Comparison of ENCODE assay signal across 25 cellular contexts in genomic region chr17:53191878-53192277, GRCh38.
DNase-seq lines count a peak whose midpoint lies in the region; ATAC-seq and TF ChIP-seq lines count a peak whose summit lies in the region.
"Had no signal": no experiment of that assay in that cellular context is flagged by ENCODE, and none has a peak within 500 bp of the region (broad histone marks: within the 10 kb centered on the region; RNA-seq: fewer than 3 reads in every experiment).

No MANE protein-coding gene starts in this region.

- ATAC-seq in SK-N-SH treated with all-trans-retinoic acid at 6 μM for 48 hours: no peak
- ATAC-seq: heart right ventricle; lower lobe of right lung; stimulated activated naive CD8-positive, alpha-beta T cell treated with anti-CD3 and anti-CD28 coated beads, Interleukin-15, amount 100 ng/mL, for 72 hours; T-helper 17 cell; WTC11 had no signal

- no peaks in the 10 kb centered on the region for H3K27me3 Mint-ChIP-seq in nephron (ENCODE audit: low read depth)
- no peaks in the 10 kb centered on the region for H3K27me3 Mint-ChIP-seq in activated naive CD4-positive, alpha-beta T cell treated with anti-CD3 and anti-CD28 coated beads, Interleukin-2, amount 10 ng/mL, durations not matched to agents 7 days and 5 days
- H3K27me3 Mint-ChIP-seq: CD4-positive, alpha-beta T cell; IgD-negative memory B cell; stimulated activated naive CD8-positive, alpha-beta T cell treated with anti-CD3 and anti-CD28 coated beads, Interleukin-15, amount 100 ng/mL, for 72 hours; T-helper 17 cell had no signal

- TF ChIP-seq EP300 in SK-N-SH (IDR thresholded peaks at IDR 0.05; ENCODE audit: borderline replicate concordance in 1 of 2, low read depth in 1 of 2, low read length in 1 of 2) (no peak), transverse colon (IDR thresholded peaks at IDR 0.05; ENCODE audit: low read depth) (no peak)

- TF ChIP-seq RAD21 in SK-N-SH (IDR thresholded peaks at IDR 0.05; ENCODE audit: low read length): peak; percentile 15; the same call in 1 of the 2 replicates

- DNase-seq in SK-N-SH: no peak
- DNase-seq in SK-MEL-5 (ENCODE audit: low read depth, low spot score): peak; percentile 6
- DNase-seq in activated naive CD4-positive, alpha-beta T cell treated with anti-CD3 and anti-CD28 coated beads, Interleukin-2, amount 10 ng/mL, durations not matched to agents 7 days and 5 days: no peak
- DNase-seq in coronary artery (ENCODE audit: low spot score): no peak
- no peak for DNase-seq in transverse colon
- DNase-seq: activated CD4-positive, alpha-beta T cell treated with anti-CD3 and anti-CD28 coated beads, Interleukin-2, amount 50 U/mL, for 48 hours; activated gamma-delta T cell; CD4-positive, alpha-beta T cell; DMS79; heart right ventricle; lower lobe of right lung; NCI-H1092 treated with DMSO at 0.1 percent for 48 hours; NCI-H2081; NCI-H446; SHP77; stimulated activated CD4-positive, alpha-beta T cell treated with anti-CD3 and anti-CD28 coated beads, Interleukin-4, amount 100 ng/mL, for 24 hours; stimulated activated naive CD8-positive, alpha-beta T cell treated with anti-CD3 and anti-CD28 coated beads, Interleukin-15, amount 100 ng/mL, for 72 hours; T-helper 17 cell; trophoblast cell had no signal

- H3K36me3 Mint-ChIP-seq in nephron (ENCODE audit: low read depth): no peaks in the 10 kb centered on the region
- no peaks in the 10 kb centered on the region for H3K36me3 Mint-ChIP-seq in activated naive CD4-positive, alpha-beta T cell treated with anti-CD3 and anti-CD28 coated beads, Interleukin-2, amount 10 ng/mL, durations not matched to agents 7 days and 5 days
- H3K36me3 Mint-ChIP-seq: IgD-negative memory B cell had no signal

- H3K27ac ChIP-seq in SK-N-SH (ENCODE audit: low read depth in 2 of 2, low read length in 1 of 2) (no peak overlapping the region), coronary artery (no peak overlapping the region), transverse colon (no peak overlapping the region)
- H3K27ac ChIP-seq: heart right ventricle, lower lobe of right lung, neutrophil had no signal

- H3F3A ChIP-seq in SK-N-SH (replicated peaks; ENCODE audit: insufficient read depth) (no peaks in the 10 kb centered on the region), Loucy (ENCODE audit: low read depth) (no peaks in the 10 kb centered on the region)

- H3K27me3 ChIP-seq in SK-N-SH (ENCODE audit: insufficient read depth) (no peaks in the 10 kb centered on the region), Loucy (ENCODE audit: insufficient read depth, low read length, poor library complexity, severe bottlenecking) (no peaks in the 10 kb centered on the region), transverse colon (no peaks in the 10 kb centered on the region)
- H3K27me3 ChIP-seq: heart right ventricle, neutrophil had no signal

- no peaks in the 10 kb centered on the region for H3K36me3 ChIP-seq in SK-N-SH (replicated peaks in 1 of 2; ENCODE audit: control insufficient read depth in 1 of 2, insufficient read depth in 2 of 2, low read length in 1 of 2)
- H3K36me3 ChIP-seq in Loucy (ENCODE audit: insufficient read depth, low read length): no peaks in the 10 kb centered on the region
- H3K36me3 ChIP-seq in transverse colon: no peaks in the 10 kb centered on the region
- H3K36me3 ChIP-seq: heart right ventricle, lower lobe of right lung, neutrophil had no signal

- H3K4me2 ChIP-seq in SK-N-SH: no peak overlapping the region
- H3K4me2 ChIP-seq in Loucy (ENCODE audit: low read depth, low read length, poor library complexity, severe bottlenecking): no peak overlapping the region

- H3K4me1 ChIP-seq in SK-N-SH (ENCODE audit: control insufficient read depth in 1 of 2, insufficient read depth in 2 of 2, low read depth in 1 of 2, low read length in 1 of 2) (no peaks in the 10 kb centered on the region), Loucy (ENCODE audit: insufficient read depth, low read length, poor library complexity, severe bottlenecking) (no peaks in the 10 kb centered on the region), transverse colon (no peaks in the 10 kb centered on the region)
- H3K4me1 ChIP-seq: heart right ventricle, lower lobe of right lung had no signal

- CTCF ChIA-PET in SK-N-SH (lab: Yijun Ruan, JAX): interaction anchor here (0.6 kb wide), 1 partner anchor 1758 kb away, joined by 4 read pairs; no protein-coding TSS in a partner anchor
- CTCF ChIA-PET in activated naive CD4-positive, alpha-beta T cell treated with anti-CD3 and anti-CD28 coated beads, Interleukin-2, amount 10 ng/mL, durations not matched to agents 7 days and 5 days (lab: Charles Lee): no interaction called here

- POLR2A ChIA-PET in SK-N-SH (lab: Yijun Ruan, JAX): no interaction called here

- H3K9ac ChIP-seq in SK-N-SH: no peak overlapping the region
- no peak overlapping the region for H3K9ac ChIP-seq in Loucy (ENCODE audit: low read depth, low read length, poor library complexity, severe bottlenecking)

- 0 out of 2 replicates have a peak, but pooled peaks have one; percentile 7 for TF ChIP-seq CTCF in SK-N-SH (IDR thresholded peaks at IDR 0.05)
- peak; percentile 30 for TF ChIP-seq CTCF in Loucy (conservative IDR thresholded peaks at IDR 0.05; ENCODE audit: low read length)
- peak in 2 of 3 experiments; percentile 12 to 16 for TF ChIP-seq CTCF in nephron (IDR thresholded peaks at IDR 0.05; ENCODE audit: unreplicated experiment in 3 of 3)
- no peak for TF ChIP-seq CTCF in coronary artery (IDR thresholded peaks at IDR 0.05)
- no peak for TF ChIP-seq CTCF in transverse colon (IDR thresholded peaks at IDR 0.05)

- H3K79me2 ChIP-seq in SK-N-SH (ENCODE audit: insufficient read depth): no peaks in the 10 kb centered on the region
- no peaks in the 10 kb centered on the region for H3K79me2 ChIP-seq in Loucy (ENCODE audit: insufficient read depth, low read length)

- no peak for TF ChIP-seq POLR2A in transverse colon (IDR thresholded peaks at IDR 0.05)

- no peak overlapping the region for H3K27ac Mint-ChIP-seq in nephron
- H3K27ac Mint-ChIP-seq in activated naive CD4-positive, alpha-beta T cell treated with anti-CD3 and anti-CD28 coated beads, Interleukin-2, amount 10 ng/mL, durations not matched to agents 7 days and 5 days: no peak overlapping the region
- H3K27ac Mint-ChIP-seq: CD4-positive, alpha-beta T cell; IgD-negative memory B cell; stimulated activated naive CD8-positive, alpha-beta T cell treated with anti-CD3 and anti-CD28 coated beads, Interleukin-15, amount 100 ng/mL, for 72 hours; T-helper 17 cell; WTC11 had no signal

- H3K9me3 ChIP-seq in SK-N-SH: no peaks in the 10 kb centered on the region; the same call in 1 of the 2 replicates
- no peaks in the 10 kb centered on the region for H3K9me3 ChIP-seq in Loucy (ENCODE audit: insufficient read depth, low read depth, low read length)
- no peaks in the 10 kb centered on the region for H3K9me3 ChIP-seq in transverse colon
- H3K9me3 ChIP-seq: heart right ventricle, lower lobe of right lung, neutrophil had no signal

- intact Hi-C loops in transverse colon (cut with DNase I; ENCODE audit: low total_unique reads): no loop called here

- no peak overlapping the region for H3K4me3 Mint-ChIP-seq in nephron
- H3K4me3 Mint-ChIP-seq in activated naive CD4-positive, alpha-beta T cell treated with anti-CD3 and anti-CD28 coated beads, Interleukin-2, amount 10 ng/mL, durations not matched to agents 7 days and 5 days: no peak overlapping the region
- H3K4me3 Mint-ChIP-seq: CD4-positive, alpha-beta T cell; IgD-negative memory B cell; stimulated activated naive CD8-positive, alpha-beta T cell treated with anti-CD3 and anti-CD28 coated beads, Interleukin-15, amount 100 ng/mL, for 72 hours; T-helper 17 cell; WTC11 had no signal

- no peaks in the 10 kb centered on the region for H4K20me1 ChIP-seq in SK-N-SH (ENCODE audit: insufficient read depth)
- H4K20me1 ChIP-seq in Loucy (ENCODE audit: insufficient read depth, low read length, poor library complexity, severe bottlenecking): no peaks in the 10 kb centered on the region

- no peaks in the 10 kb centered on the region for H3K9me3 Mint-ChIP-seq in nephron
- H3K9me3 Mint-ChIP-seq in activated naive CD4-positive, alpha-beta T cell treated with anti-CD3 and anti-CD28 coated beads, Interleukin-2, amount 10 ng/mL, durations not matched to agents 7 days and 5 days: peaks cover 7% of the 10 kb centered on the region
- H3K9me3 Mint-ChIP-seq: CD4-positive, alpha-beta T cell; stimulated activated naive CD8-positive, alpha-beta T cell treated with anti-CD3 and anti-CD28 coated beads, Interleukin-15, amount 100 ng/mL, for 72 hours had no signal

- H3K4me1 Mint-ChIP-seq in nephron: no peaks in the 10 kb centered on the region
- H3K4me1 Mint-ChIP-seq in activated naive CD4-positive, alpha-beta T cell treated with anti-CD3 and anti-CD28 coated beads, Interleukin-2, amount 10 ng/mL, durations not matched to agents 7 days and 5 days: no peaks in the 10 kb centered on the region
- H3K4me1 Mint-ChIP-seq: IgD-negative memory B cell; stimulated activated naive CD8-positive, alpha-beta T cell treated with anti-CD3 and anti-CD28 coated beads, Interleukin-15, amount 100 ng/mL, for 72 hours; T-helper 17 cell; WTC11 had no signal

- H2AFZ ChIP-seq in SK-N-SH (ENCODE audit: low read depth) (no peak overlapping the region), Loucy (ENCODE audit: low read length) (no peak overlapping the region)

- in situ Hi-C loops in SK-MEL-5 (cut with HindIII; ENCODE audit: low pct_unique_long_range_greater_than_20kb, low sequenced_read_pairs): no loop called here
- in situ Hi-C loops in transverse colon (cut with MboI; ENCODE audit: low pct_ligation_motif_present in 1 of 4, low pct_unique_long_range_greater_than_20kb in 1 of 4, low sequenced_read_pairs in 3 of 4): no loop called here

- H3K9me2 ChIP-seq in SK-N-SH: no peaks in the 10 kb centered on the region
- H3K9me2 ChIP-seq in Loucy (replicated peaks; ENCODE audit: low read depth, low read length): no peaks in the 10 kb centered on the region

- H3K4me3 ChIP-seq in SK-N-SH (ENCODE audit: low read depth in 2 of 2, low read length in 1 of 2): no peak overlapping the region
- no peak overlapping the region for H3K4me3 ChIP-seq in Loucy (ENCODE audit: low read length, poor library complexity, severe bottlenecking)
- H3K4me3 ChIP-seq in coronary artery: no peak overlapping the region
- no peak overlapping the region for H3K4me3 ChIP-seq in transverse colon
- H3K4me3 ChIP-seq: heart right ventricle, lower lobe of right lung had no signal

TF ChIP-seq in SK-N-SH, 30 proteins besides CTCF, POLR2A, EP300 and RAD21:
- TF ChIP-seq ELF1 (IDR thresholded peaks at IDR 0.05): no peak

TF ChIP-seq in SK-N-SH treated with all-trans-retinoic acid at 6 μM for 48 hours, 23 proteins besides CTCF, POLR2A, EP300 and RAD21 (continues in another document):
- no peak for TF ChIP-seq TOX (CRISPR knock-in tag; IDR thresholded peaks at IDR 0.05; ENCODE audit: borderline replicate concordance)

Comparison
In these comparisons a context has a peak if more than half of its experiments do, and no peak if none do; other contexts are left out.
1. CTCF ChIP-seq: peak in SK-N-SH (single experiment), Loucy (single experiment) and nephron (2 of 3); none in coronary artery (single experiment) and transverse colon (0 of 5).